8 cellular contexts compared by ENCODE assay signal in genomic region chr2:21118302-21118920, GRCh38. TPM values are rescaled to one million over a fixed set of nuclear protein-coding genes. Genes with fewer than 3 reads are reported as not detected.
DNase-seq lines count a peak whose midpoint lies in the region; ATAC-seq and TF ChIP-seq lines count a peak whose summit lies in the region.

No MANE protein-coding gene starts in this region.

- peaks cover 37% of the 10 kb centered on the region for H3K27me3 Mint-ChIP-seq in mesothelial cell of epicardium (ENCODE audit: low read depth)

- intact Hi-C loops in Right ventricle myocardium superior (cut with DNase I) (loop anchor here (5.0 kb wide), 1 partner anchor 456 kb away; no protein-coding TSS in a partner anchor), left ventricle myocardium superior (cut with micrococcal nuclease) (loop anchor here (2.0 kb wide), 1 partner anchor 78 kb away; no protein-coding TSS in a partner anchor), posterior cingulate gyrus (cut with DNase I) (loop anchor here (1.0 to 2.0 kb wide), 2 partner anchors 75 to 458 kb away; no protein-coding TSS in a partner anchor)

- H3K27ac Mint-ChIP-seq in mesothelial cell of epicardium: no peak overlapping the region

- H3K4me3 ChIP-seq in fibroblast of pulmonary artery (replicated peaks; ENCODE audit: low read depth, low read length): no peak overlapping the region

- H3K9me3 Mint-ChIP-seq in mesothelial cell of epicardium: peaks cover 5% of the 10 kb centered on the region

- ATAC-seq in Right ventricle myocardium superior (ENCODE audit: poor library complexity) (peak; percentile 73), left ventricle myocardium superior (no peak), HG03469 (IDR thresholded peaks at IDR 0.05; ENCODE audit: unreplicated experiment) (peak; percentile 55), HG03135 (IDR thresholded peaks at IDR 0.05; ENCODE audit: unreplicated experiment) (no peak)

- no peak for DNase-seq in Right ventricle myocardium superior
- no peak for DNase-seq in left ventricle myocardium superior
- peak; percentile 34 for DNase-seq in RPMI8226
- peak; percentile 19 for DNase-seq in fibroblast of pulmonary artery (ENCODE audit: low read depth)
- peak in 7 of 10 donors; percentile 22 to 48 (median 41) for DNase-seq in posterior cingulate gyrus
- no peak for DNase-seq in mesothelial cell of epicardium (ENCODE audit: low spot score in 2 of 2, unreplicated experiment in 2 of 2)

- no peaks in the 10 kb centered on the region for H3K36me3 Mint-ChIP-seq in mesothelial cell of epicardium

- TF ChIP-seq CTCF in fibroblast of pulmonary artery (IDR thresholded peaks at IDR 0.05; ENCODE audit: low read length, missing control alignments): peak; percentile 34
- no peak for TF ChIP-seq CTCF in mesothelial cell of epicardium (IDR thresholded peaks at IDR 0.05; ENCODE audit: unreplicated experiment)

- no peaks in the 10 kb centered on the region for H3K4me1 Mint-ChIP-seq in mesothelial cell of epicardium

- H3K4me3 Mint-ChIP-seq in mesothelial cell of epicardium: no peak overlapping the region

RNA-seq across cellular contexts. Expression of gene TDRD15, which starts 5.4 kb away (rescaled TPM):
- not detected for total RNA-seq in Right ventricle myocardium superior
- not detected for total RNA-seq in left ventricle myocardium superior
- total RNA-seq in mesothelial cell of epicardium: not detected in 3 replicates

Comparison
In these comparisons a context has a peak if more than half of its experiments do, and no peak if none do; other contexts are left out.
1. ATAC-seq: peak in Right ventricle myocardium superior (single experiment) and HG03469 (single experiment); none in left ventricle myocardium superior (single experiment) and HG03135 (single experiment).
2. DNase-seq: peak in RPMI8226 (single experiment), fibroblast of pulmonary artery (single experiment) and posterior cingulate gyrus (7 of 10); none in Right ventricle myocardium superior (single experiment), left ventricle myocardium superior (single experiment) and mesothelial cell of epicardium (0 of 2).